Comparison of ENCODE assay signal across 21 cellular contexts in genomic region chr22:24185001-24185500, GRCh38. TPM values are rescaled to one million over a fixed set of nuclear protein-coding genes. Genes with fewer than 3 reads are reported as not detected.
A peak's percentile ranks its signal among the peaks of the same experiment; 100 is the strongest.
DNase-seq lines count a peak whose midpoint lies in the region; ATAC-seq and TF ChIP-seq lines count a peak whose summit lies in the region.
"Had no signal": no experiment of that assay in that cellular context is flagged by ENCODE, and none has a peak within 500 bp of the region (broad histone marks: within the 10 kb centered on the region; RNA-seq: fewer than 3 reads in every experiment).

No MANE protein-coding gene starts in this region.

- H3K4me2 ChIP-seq in mammary epithelial cell (ENCODE audit: insufficient read depth, low read depth, low read length): no peak overlapping the region
- H3K4me2 ChIP-seq in mesenchymal stem cell (ENCODE audit: low read length, poor library complexity, severe bottlenecking): no peak overlapping the region
- H3K4me2 ChIP-seq: BLaER1 had no signal

- H3K4me1 ChIP-seq in mammary epithelial cell (ENCODE audit: insufficient read depth, low read length) (peaks cover 29% of the 10 kb centered on the region), mesenchymal stem cell (ENCODE audit: control insufficient read depth, insufficient read depth, low read depth, low read length) (peaks cover 14% of the 10 kb centered on the region), aorta (ENCODE audit: control insufficient read depth in 1 of 2, insufficient read depth in 2 of 2, low read length in 2 of 2) (no peaks in the 10 kb centered on the region)

- POLR2A ChIA-PET in MCF 10A (lab: Yijun Ruan, JAX): no interaction called here

- H3K27ac Mint-ChIP-seq in MCF 10A (ENCODE audit: low read depth, unreplicated experiment): no peak overlapping the region
- H3K27ac Mint-ChIP-seq in natural killer cell treated with Interleukin-12 subunit alpha and Interleukin-12 subunit beta and Interleukin-15 and Interleukin-18, amount 100 ng/mL, for 72 hours: no peak overlapping the region
- H3K27ac Mint-ChIP-seq in natural killer cell: no peak overlapping the region
- H3K27ac Mint-ChIP-seq in activated T-cell treated with anti-CD3 and anti-CD28 coated beads, Interleukin-2, amount 50 U/mL, for 24 hours: no peak overlapping the region
- H3K27ac Mint-ChIP-seq: CD4-positive, CD25-positive, alpha-beta regulatory T cell had no signal

- H2BK15ac ChIP-seq in mesenchymal stem cell (ENCODE audit: low read depth, poor library complexity, severe bottlenecking): no peak overlapping the region

- peaks cover 19% of the 10 kb centered on the region for H3K4me1 Mint-ChIP-seq in MCF 10A (ENCODE audit: insufficient read depth, unreplicated experiment)
- H3K4me1 Mint-ChIP-seq in natural killer cell treated with Interleukin-12 subunit alpha and Interleukin-12 subunit beta and Interleukin-15 and Interleukin-18, amount 100 ng/mL, for 72 hours (ENCODE audit: low read depth in 2 of 2): peaks cover 0 to 4% of the 10 kb centered on the region in 2 donors
- no peaks in the 10 kb centered on the region for H3K4me1 Mint-ChIP-seq in natural killer cell
- no peaks in the 10 kb centered on the region for H3K4me1 Mint-ChIP-seq in activated T-cell treated with anti-CD3 and anti-CD28 coated beads, Interleukin-2, amount 50 U/mL, for 24 hours (ENCODE audit: low read depth)
- H3K4me1 Mint-ChIP-seq: CD4-positive, CD25-positive, alpha-beta regulatory T cell had no signal

- no peak overlapping the region for H3K27ac ChIP-seq in mammary epithelial cell (ENCODE audit: insufficient read depth, low read depth, low read length)
- no peak overlapping the region for H3K27ac ChIP-seq in mesenchymal stem cell (ENCODE audit: low read length, poor library complexity, severe bottlenecking)
- no peak overlapping the region for H3K27ac ChIP-seq in aorta (ENCODE audit: low read depth in 1 of 2, low read length in 2 of 2)
- H3K27ac ChIP-seq: BLaER1 had no signal

- BruUV-seq in MCF 10A (replicated peaks; lab: Mats Ljungman, UMichigan) (TSS peak; percentile 9), mammary epithelial cell (replicated peaks; lab: Mats Ljungman, UMichigan) (no TSS peak)

- DNase-seq in MCF 10A (ENCODE audit: unreplicated experiment) (no peak), mammary epithelial cell (no peak), natural killer cell (no peak), mesenchymal stem cell (no peak), aorta (peak; percentile 44 to 71), KBM-7 (no peak)
- peak; percentile 57 for DNase-seq in natural killer cell treated with Interleukin-12 subunit alpha and Interleukin-12 subunit beta and Interleukin-15 and Interleukin-18, amount 100 ng/mL, for 72 hours (ENCODE audit: low spot score)
- DNase-seq in activated T-cell treated with anti-CD3 and anti-CD28 coated beads, Interleukin-2, amount 50 U/mL, for 24 hours: no peak
- DNase-seq: CD4-positive, CD25-positive, alpha-beta regulatory T cell; DMS153; DND-41; KG1; MM.1S; NCI-H2029; NCI-H2227 treated with DMSO at 0.1 percent for 48 hours; NCI-H510A; NCI-H69; RPMI8226 had no signal

- no peak overlapping the region for H2BK5ac ChIP-seq in mesenchymal stem cell (ENCODE audit: low read depth, low read length, poor library complexity, severe bottlenecking)

- H2BK12ac ChIP-seq in mesenchymal stem cell (ENCODE audit: low read length in 2 of 2): peak overlapping the region in 1 of 2 experiments; percentile 10

- no peaks in the 10 kb centered on the region for H3K27me3 ChIP-seq in mammary epithelial cell (ENCODE audit: insufficient read depth, low read length)
- H3K27me3 ChIP-seq in mesenchymal stem cell (ENCODE audit: control insufficient read depth in 1 of 2, insufficient read depth in 1 of 2, low read length in 2 of 2): no peaks in the 10 kb centered on the region
- H3K27me3 ChIP-seq in aorta (ENCODE audit: control insufficient read depth in 1 of 2, insufficient read depth in 2 of 2, low read length in 1 of 2): no peaks in the 10 kb centered on the region
- H3K27me3 ChIP-seq: BLaER1 had no signal

- H3K9ac ChIP-seq in mammary epithelial cell (ENCODE audit: insufficient read depth, low read length) (no peak overlapping the region), mesenchymal stem cell (ENCODE audit: low read length) (no peak overlapping the region)
- H3K9ac ChIP-seq: BLaER1 had no signal

- H3K4me3 ChIP-seq in mammary epithelial cell (replicated peaks in 1 of 3; ENCODE audit: insufficient read depth in 1 of 3, low read depth in 2 of 3, low read length in 3 of 3): no peak overlapping the region
- no peak overlapping the region for H3K4me3 ChIP-seq in mesenchymal stem cell (ENCODE audit: insufficient read depth in 1 of 2, low read depth in 1 of 2, low read length in 2 of 2)
- H3K4me3 ChIP-seq in aorta (ENCODE audit: low read length in 2 of 2): no peak overlapping the region
- H3K4me3 ChIP-seq: BLaER1 had no signal

- H2AK5ac ChIP-seq in mesenchymal stem cell (ENCODE audit: low read length, severe bottlenecking): no peak overlapping the region

- H3K36me3 ChIP-seq in mammary epithelial cell (ENCODE audit: insufficient read depth, low read length): no peaks in the 10 kb centered on the region
- peaks cover 0 to 4% of the 10 kb centered on the region in 2 experiments for H3K36me3 ChIP-seq in mesenchymal stem cell (ENCODE audit: control insufficient read depth in 1 of 2, insufficient read depth in 2 of 2, low read depth in 1 of 2, low read length in 2 of 2)
- no peaks in the 10 kb centered on the region for H3K36me3 ChIP-seq in aorta (ENCODE audit: control insufficient read depth in 1 of 2, insufficient read depth in 2 of 2, low read length in 1 of 2)
- H3K36me3 ChIP-seq: BLaER1 had no signal

- H3K9me3 Mint-ChIP-seq in MCF 10A (ENCODE audit: unreplicated experiment) (no peaks in the 10 kb centered on the region), natural killer cell (no peaks in the 10 kb centered on the region)
- no peaks in the 10 kb centered on the region for H3K9me3 Mint-ChIP-seq in natural killer cell treated with Interleukin-12 subunit alpha and Interleukin-12 subunit beta and Interleukin-15 and Interleukin-18, amount 100 ng/mL, for 72 hours
- no peaks in the 10 kb centered on the region for H3K9me3 Mint-ChIP-seq in activated T-cell treated with anti-CD3 and anti-CD28 coated beads, Interleukin-2, amount 50 U/mL, for 24 hours
- H3K9me3 Mint-ChIP-seq: CD4-positive, CD25-positive, alpha-beta regulatory T cell had no signal

- H3K14ac ChIP-seq in mesenchymal stem cell (ENCODE audit: low read length in 2 of 2): no peak overlapping the region

- CTCF ChIA-PET in MCF 10A (lab: Yijun Ruan, JAX): interaction anchor here (0.6 to 1.1 kb wide), 2 partner anchors 33 to 62 kb away, joined by 3 read pairs; no protein-coding TSS in a partner anchor
- CTCF ChIA-PET in mammary epithelial cell (lab: Charles Lee; ENCODE audit: low non-redundant PET): no interaction called here

- intact Hi-C loops in MCF 10A (cut with micrococcal nuclease) (loop anchor here (5.0 kb wide), 1 partner anchor 203 kb away; the partner anchor contains the start of gene GSTT2), mammary epithelial cell (cut with micrococcal nuclease) (loop anchor here (5.0 to 10.0 kb wide), 2 partner anchors 290 to 337 kb away; partner anchors contain the start of gene MIF), natural killer cell (cut with micrococcal nuclease) (loop anchor here (10.0 kb wide), 1 partner anchor 340 kb away; no protein-coding TSS in a partner anchor), aorta (cut with DNase I) (no loop called here)

- no peaks in the 10 kb centered on the region for H3K79me1 ChIP-seq in mesenchymal stem cell (replicated peaks; ENCODE audit: low read length, poor library complexity, severe bottlenecking)

- dilution Hi-C loops in mammary epithelial cell (cut with HindIII; ENCODE audit: low sequenced_read_pairs): no loop called here

- no peak overlapping the region for H3K4me3 Mint-ChIP-seq in MCF 10A (ENCODE audit: unreplicated experiment)
- no peak overlapping the region for H3K4me3 Mint-ChIP-seq in natural killer cell treated with Interleukin-12 subunit alpha and Interleukin-12 subunit beta and Interleukin-15 and Interleukin-18, amount 100 ng/mL, for 72 hours
- no peak overlapping the region for H3K4me3 Mint-ChIP-seq in natural killer cell
- H3K4me3 Mint-ChIP-seq in activated T-cell treated with anti-CD3 and anti-CD28 coated beads, Interleukin-2, amount 50 U/mL, for 24 hours: no peak overlapping the region
- H3K4me3 Mint-ChIP-seq: CD4-positive, CD25-positive, alpha-beta regulatory T cell had no signal

- ATAC-seq in natural killer cell treated with Interleukin-12 subunit alpha and Interleukin-12 subunit beta and Interleukin-15 and Interleukin-18, amount 100 ng/mL, for 72 hours: no peak
- ATAC-seq in natural killer cell (no peak), aorta (ENCODE audit: low FRiP score) (no peak)

- H3K27me3 Mint-ChIP-seq in MCF 10A (ENCODE audit: insufficient read depth, unreplicated experiment): no peaks in the 10 kb centered on the region
- no peaks in the 10 kb centered on the region for H3K27me3 Mint-ChIP-seq in natural killer cell treated with Interleukin-12 subunit alpha and Interleukin-12 subunit beta and Interleukin-15 and Interleukin-18, amount 100 ng/mL, for 72 hours
- H3K27me3 Mint-ChIP-seq in natural killer cell (ENCODE audit: low read depth in 2 of 2): no peaks in the 10 kb centered on the region
- H3K27me3 Mint-ChIP-seq in activated T-cell treated with anti-CD3 and anti-CD28 coated beads, Interleukin-2, amount 50 U/mL, for 24 hours: no peaks in the 10 kb centered on the region
- H3K27me3 Mint-ChIP-seq: CD4-positive, CD25-positive, alpha-beta regulatory T cell had no signal

- no peak overlapping the region for H3K18ac ChIP-seq in mesenchymal stem cell (ENCODE audit: low read depth in 1 of 2, low read length in 2 of 2)

- no peak overlapping the region for H3K4ac ChIP-seq in mesenchymal stem cell (ENCODE audit: low read depth in 1 of 2, low read length in 2 of 2)

- no peaks in the 10 kb centered on the region for H3K79me2 ChIP-seq in mammary epithelial cell (ENCODE audit: insufficient read depth, low read length)

- no peak overlapping the region for H4K8ac ChIP-seq in mesenchymal stem cell (ENCODE audit: low read length)

- no peaks in the 10 kb centered on the region for H4K20me1 ChIP-seq in mammary epithelial cell (ENCODE audit: insufficient read depth, low read length)
- H4K20me1 ChIP-seq: BLaER1 had no signal

- TF ChIP-seq CTCF in MCF 10A (IDR thresholded peaks at IDR 0.05; ENCODE audit: unreplicated experiment) (no peak), mammary epithelial cell (conservative IDR thresholded peaks at IDR 0.05 in 1 of 2, IDR thresholded peaks at IDR 0.05 in 1 of 2; ENCODE audit: extremely low read depth in 1 of 2, insufficient read depth in 1 of 2, low read depth in 1 of 2, low read length in 2 of 2) (no peak), natural killer cell (IDR thresholded peaks at IDR 0.05) (no peak)

- H3K36me3 Mint-ChIP-seq in MCF 10A (ENCODE audit: insufficient read depth, unreplicated experiment) (peaks cover 7% of the 10 kb centered on the region), natural killer cell (no peaks in the 10 kb centered on the region)
- H3K36me3 Mint-ChIP-seq in natural killer cell treated with Interleukin-12 subunit alpha and Interleukin-12 subunit beta and Interleukin-15 and Interleukin-18, amount 100 ng/mL, for 72 hours: no peaks in the 10 kb centered on the region
- peaks cover 14% of the 10 kb centered on the region for H3K36me3 Mint-ChIP-seq in activated T-cell treated with anti-CD3 and anti-CD28 coated beads, Interleukin-2, amount 50 U/mL, for 24 hours (ENCODE audit: low read depth)
- H3K36me3 Mint-ChIP-seq: CD4-positive, CD25-positive, alpha-beta regulatory T cell had no signal

- no peak overlapping the region for H2BK120ac ChIP-seq in mesenchymal stem cell (ENCODE audit: low read depth, low read length)

- peak overlapping the region; percentile 14 for H4K91ac ChIP-seq in mesenchymal stem cell (ENCODE audit: low read length)

- no peaks in the 10 kb centered on the region for H3K9me3 ChIP-seq in mammary epithelial cell (replicated peaks; ENCODE audit: insufficient read depth, low read length)
- H3K9me3 ChIP-seq in mesenchymal stem cell (ENCODE audit: control insufficient read depth, low read length): no peaks in the 10 kb centered on the region
- no peaks in the 10 kb centered on the region for H3K9me3 ChIP-seq in aorta (ENCODE audit: control insufficient read depth, low read length)
- H3K9me3 ChIP-seq: BLaER1 had no signal

- in situ Hi-C loops in mammary epithelial cell (cut with MboI; ENCODE audit: low sequenced_read_pairs in 2 of 2) (no loop called here), KBM-7 (cut with MboI; ENCODE audit: low pct_unique_long_range_greater_than_20kb, low sequenced_read_pairs) (no loop called here)

- WGBS in mammary epithelial cell (ENCODE audit: low coverage, missing lambda C conversion rate): 80% methylated on average over 2 of the region's 16 CpGs
- 96% methylated on average over 16 of the region's 16 CpGs for WGBS in mesenchymal stem cell
- WGBS in aorta, 2 donors: 91 to 93% methylated on average over 16 of the region's 16 CpGs

- H3K23ac ChIP-seq in mesenchymal stem cell (ENCODE audit: low read length in 2 of 2): no peak overlapping the region

- H2AFZ ChIP-seq in mammary epithelial cell (ENCODE audit: low read depth, low read length): no peak overlapping the region
- H2AFZ ChIP-seq in mesenchymal stem cell (ENCODE audit: low read depth, low read length): no peak overlapping the region

RNA-seq across cellular contexts. Expression of gene SUSD2, which starts 3.8 kb away (rescaled TPM):
- total RNA-seq in MCF 10A (2022): 13.3 and 32.8 TPM in 2 replicates
- total RNA-seq in mammary epithelial cell: 1 to 10 TPM; 1.0 to 2.8 TPM
- polyA plus RNA-seq in mammary epithelial cell: 0.22 TPM
- polyA minus RNA-seq in mammary epithelial cell: 0.10 TPM
- 1 to 10 TPM; 2.4 to 2.7 TPM for total RNA-seq in natural killer cell treated with Interleukin-12 subunit alpha and Interleukin-12 subunit beta and Interleukin-15 and Interleukin-18, amount 100 ng/mL, for 72 hours
- 1 to 10 TPM in 2 of 3 donors, under 1 TPM in 1; 0.75 to 1.7 (median 1.5) TPM for total RNA-seq in natural killer cell
- polyA plus RNA-seq in mesenchymal stem cell (2013, experiment 1 of 2): 19.4 TPM
- polyA plus RNA-seq in mesenchymal stem cell (2013, experiment 2 of 2): 19.1 TPM
- 10 to 100 TPM; 11.2 to 15.0 TPM for total RNA-seq in aorta
- polyA plus RNA-seq in aorta: 10 to 100 TPM in 1 of 2 donors, 1 to 10 TPM in 1; 7.1 to 79.5 TPM

RNA-seq across cellular contexts. Expression of gene GGT5, which starts 59.8 kb away (rescaled TPM):
- total RNA-seq in MCF 10A (2022): 31.5 and 34.6 TPM in 2 replicates
- total RNA-seq in mammary epithelial cell: under 1 TPM in 1 of 2 donors, not detected in 1; under 0.01 TPM
- 0.05 TPM for polyA plus RNA-seq in mammary epithelial cell
- not detected for polyA minus RNA-seq in mammary epithelial cell
- under 1 TPM; 0.33 to 0.42 TPM for total RNA-seq in natural killer cell treated with Interleukin-12 subunit alpha and Interleukin-12 subunit beta and Interleukin-15 and Interleukin-18, amount 100 ng/mL, for 72 hours
- not detected for total RNA-seq in natural killer cell
- polyA plus RNA-seq in mesenchymal stem cell (2013, experiment 1 of 2): 181 TPM
- 135 TPM for polyA plus RNA-seq in mesenchymal stem cell (2013, experiment 2 of 2)
- total RNA-seq in aorta: 10 to 100 TPM; 50.8 to 61.6 TPM
- polyA plus RNA-seq in aorta: 100 to 1,000 TPM in 1 of 2 donors, 10 to 100 TPM in 1; 52.3 to 434 TPM
- total RNA-seq: A172; CD4-positive, CD25-positive, alpha-beta regulatory T cell; HT1080 had no signal
- polyA plus RNA-seq: CD4-positive, CD25-positive, alpha-beta regulatory T cell had no signal

Comparison
In these comparisons a context has a peak if more than half of its experiments do, and no peak if none do; other contexts are left out.
1. DNase-seq: peak in natural killer cell treated with Interleukin-12 subunit alpha and Interleukin-12 subunit beta and Interleukin-15 and Interleukin-18, amount 100 ng/mL, for 72 hours (single experiment) and aorta (2 of 2); none in MCF 10A (single experiment), mammary epithelial cell (single experiment), natural killer cell (single experiment), mesenchymal stem cell (single experiment), KBM-7 (single experiment) and activated T-cell treated with anti-CD3 and anti-CD28 coated beads, Interleukin-2, amount 50 U/mL, for 24 hours (single experiment).
2. RNA of gene GGT5, which starts 59.8 kb away (total RNA-seq): 50.8 to 61.6 TPM in aorta and 31.5 to 34.6 TPM in MCF 10A; 0.33 to 0.42 TPM in natural killer cell treated with Interleukin-12 subunit alpha and Interleukin-12 subunit beta and Interleukin-15 and Interleukin-18, amount 100 ng/mL, for 72 hours, not detected in natural killer cell and under 0.01 TPM in mammary epithelial cell; every median in the first group is over 10 times any median in the second.
3. intact Hi-C loops: an anchor here in MCF 10A (5.0 kb wide), mammary epithelial cell (5.0 to 10.0 kb wide) and natural killer cell (10.0 kb wide); none called in aorta.